Comparison of ENCODE assay signal across 21 cellular contexts in genomic region chr2:171281116-171281515, GRCh38.
"Had no signal": no experiment of that assay in that cellular context is flagged by ENCODE, and none has a peak within 500 bp of the region (broad histone marks: within the 10 kb centered on the region; RNA-seq: fewer than 3 reads in every experiment).

No MANE protein-coding gene starts in this region.

- H3K27me3 ChIP-seq: colonic mucosa, thyroid gland had no signal

- H3K27me3 Mint-ChIP-seq: activated CD8-positive, alpha-beta T cell treated with anti-CD3 and anti-CD28 coated beads for 36 hours; memory B cell; naive thymus-derived CD4-positive, alpha-beta T cell; stimulated activated naive B cell treated with anti-CD40 and anti-IgM and Interleukin-4, amounts not matched to agents 10 μg/mL and 1 μg/mL and 100 μg/mL, for 72 hours had no signal

- H3K36me3 Mint-ChIP-seq: activated naive CD4-positive, alpha-beta T cell treated with anti-CD3 and anti-CD28 coated beads, Interleukin-2, amount 50 U/mL, for 72 hours; WTC11 had no signal

- H3K36me3 ChIP-seq: colonic mucosa, left ventricle myocardium inferior, thyroid gland had no signal

- H3K27ac Mint-ChIP-seq: activated CD8-positive, alpha-beta T cell treated with anti-CD3 and anti-CD28 coated beads for 36 hours; activated naive CD4-positive, alpha-beta T cell treated with anti-CD3 and anti-CD28 coated beads, Interleukin-2, amount 50 U/mL, for 72 hours; memory B cell; stimulated activated naive B cell treated with anti-CD40 and anti-IgM and Interleukin-4, amounts not matched to agents 10 μg/mL and 1 μg/mL and 100 μg/mL, for 72 hours had no signal

- H3K9me3 ChIP-seq: colonic mucosa, left ventricle myocardium inferior, mucosa of descending colon, thyroid gland had no signal

- H3K27ac ChIP-seq: colonic mucosa, left ventricle myocardium inferior, skin epidermis, thyroid gland had no signal

- ATAC-seq: activated CD8-positive, alpha-beta T cell treated with anti-CD3 and anti-CD28 coated beads for 36 hours; activated naive CD4-positive, alpha-beta T cell treated with anti-CD3 and anti-CD28 coated beads, Interleukin-2, amount 50 U/mL, for 72 hours; esophagus mucosa; mucosa of descending colon; naive thymus-derived CD4-positive, alpha-beta T cell; right cardiac atrium; stimulated activated naive B cell treated with anti-CD40 and anti-IgM and Interleukin-4, amounts not matched to agents 10 μg/mL and 1 μg/mL and 100 μg/mL, for 72 hours; WTC11 had no signal

- H3K4me3 Mint-ChIP-seq: activated CD8-positive, alpha-beta T cell treated with anti-CD3 and anti-CD28 coated beads for 36 hours; memory B cell; naive thymus-derived CD4-positive, alpha-beta T cell; stimulated activated naive B cell treated with anti-CD40 and anti-IgM and Interleukin-4, amounts not matched to agents 10 μg/mL and 1 μg/mL and 100 μg/mL, for 72 hours; WTC11 had no signal

- H3K4me1 ChIP-seq: colonic mucosa, left ventricle myocardium inferior, thyroid gland had no signal

- H3K4me3 ChIP-seq: colonic mucosa, left ventricle myocardium inferior, mucosa of descending colon, skin epidermis, thyroid gland had no signal

- H3K4me1 Mint-ChIP-seq: naive thymus-derived CD4-positive, alpha-beta T cell had no signal

- DNase-seq: activated CD4-positive, alpha-beta T cell treated with anti-CD3 and anti-CD28 coated beads for 4 hours; activated CD8-positive, alpha-beta T cell treated with anti-CD3 and anti-CD28 coated beads for 36 hours; activated effector memory CD4-positive, alpha-beta T cell treated with anti-CD3 and anti-CD28 coated beads, Interleukin-2, amount 50 U/mL, for 16 hours; activated T-cell treated with anti-CD3 and anti-CD28 coated beads, Interleukin-2, amount 50 U/mL, for 48 hours; amniotic stem cell; colonic mucosa; hypothalamus; left ventricle myocardium inferior; mucosa of descending colon; naive thymus-derived CD4-positive, alpha-beta T cell; posterior cingulate gyrus; right cardiac atrium; stimulated activated CD4-positive, alpha-beta T cell treated with anti-CD3 and anti-CD28 coated beads, Interleukin-15, amount 100 ng/mL, for 24 hours; stimulated activated CD4-positive, alpha-beta T cell treated with anti-CD3 and anti-CD28 coated beads, Interleukin-4, amount 100 ng/mL, for 1 hour; stimulated activated naive B cell treated with anti-CD40 and anti-IgM and Interleukin-4, amounts not matched to agents 10 μg/mL and 1 μg/mL and 100 μg/mL, for 72 hours; thyroid gland had no signal
